25 cellular contexts compared by ENCODE assay signal in the genomic region with DNA sequence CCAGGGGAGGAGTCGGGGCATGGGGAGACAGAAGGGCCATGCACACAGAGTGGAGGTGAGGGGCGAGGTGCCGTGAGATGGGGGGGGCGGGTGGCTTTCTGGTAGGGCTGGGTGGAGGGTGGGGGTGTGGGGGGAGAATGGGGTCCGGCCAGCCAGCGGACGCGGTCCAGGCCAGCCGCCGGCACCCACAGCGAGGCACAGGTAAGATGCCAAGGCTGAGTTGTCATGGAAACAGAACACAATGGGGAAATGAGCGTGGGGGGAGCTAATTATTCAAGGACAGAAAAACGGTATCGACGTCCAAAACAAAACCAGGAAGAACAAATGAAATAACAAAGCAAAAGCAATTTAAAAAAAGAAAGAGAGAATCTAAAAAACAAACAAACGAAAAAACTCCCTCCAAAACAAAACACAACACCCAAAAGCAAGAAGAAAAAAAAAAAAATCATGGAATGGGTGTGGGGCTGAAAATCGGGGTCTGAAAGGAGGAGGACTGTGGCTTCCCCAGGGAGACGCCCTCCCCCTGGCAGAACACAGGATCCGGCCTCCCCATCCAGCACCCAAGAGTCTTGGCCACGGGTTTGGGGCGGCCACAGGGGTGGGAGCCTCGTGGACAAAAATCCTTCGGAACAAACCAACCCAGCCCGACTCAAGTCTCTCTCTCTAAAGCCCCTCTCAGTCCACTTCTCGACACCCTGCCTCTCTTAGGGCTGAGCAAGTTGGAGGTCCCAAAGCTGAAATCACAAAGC.
"Had no signal": no experiment of that assay in that cellular context is flagged by ENCODE, and none has a peak within 500 bp of the region (broad histone marks: within the 10 kb centered on the region; RNA-seq: fewer than 3 reads in every experiment).

No MANE protein-coding gene starts in this region.

- H3K27ac Mint-ChIP-seq: activated CD4-positive, alpha-beta memory T cell treated with anti-CD3 and anti-CD28 coated beads for 36 hours; dendritic cell treated with granulocyte-macrophage colony-stimulating factor and Interleukin-4, amounts not matched to agents 40 ng/mL and 50 ng/mL, for 4 days; endodermal cell; naive thymus-derived CD8-positive, alpha-beta T cell; T-helper 1 cell treated with Interleukin-12 subunit alpha and Interleukin-12 subunit beta and Interleukin-4 antibody, amounts not matched to agents 30 μg/mL and 1 μg/mL, for 36 hours had no signal

- H3K4me3 ChIP-seq: esophagus squamous epithelium, right lobe of liver, thoracic aorta had no signal

- H3K4me3 Mint-ChIP-seq: activated CD4-positive, alpha-beta memory T cell treated with anti-CD3 and anti-CD28 coated beads for 36 hours; central memory CD8-positive, alpha-beta T cell; dendritic cell treated with granulocyte-macrophage colony-stimulating factor and Interleukin-4, amounts not matched to agents 40 ng/mL and 50 ng/mL, for 4 days; endodermal cell; naive thymus-derived CD8-positive, alpha-beta T cell; T-helper 1 cell treated with Interleukin-12 subunit alpha and Interleukin-12 subunit beta and Interleukin-4 antibody, amounts not matched to agents 30 μg/mL and 1 μg/mL, for 36 hours had no signal

- H3K9me3 Mint-ChIP-seq: activated CD4-positive, alpha-beta memory T cell treated with anti-CD3 and anti-CD28 coated beads for 36 hours; central memory CD8-positive, alpha-beta T cell; dendritic cell treated with granulocyte-macrophage colony-stimulating factor and Interleukin-4, amounts not matched to agents 40 ng/mL and 50 ng/mL, for 4 days; endodermal cell; T-helper 1 cell treated with Interleukin-12 subunit alpha and Interleukin-12 subunit beta and Interleukin-4 antibody, amounts not matched to agents 30 μg/mL and 1 μg/mL, for 36 hours had no signal

- DNase-seq: activated CD4-positive, alpha-beta memory T cell treated with anti-CD3 and anti-CD28 coated beads for 36 hours; activated CD4-positive, alpha-beta T cell treated with anti-CD3 and anti-CD28 coated beads for 48 hours; activated CD8-positive, alpha-beta memory T cell treated with anti-CD3 and anti-CD28 coated beads, Interleukin-2, amount 50 U/mL, for 4 hours; activated gamma-delta T cell treated with Interleukin-2 at 50 U/mL for 16 hours; activated naive CD4-positive, alpha-beta T cell treated with anti-CD3 and anti-CD28 coated beads, Interleukin-2, amount 50 U/mL, for 16 hours; activated T-cell treated with anti-CD3 and anti-CD28 coated beads, Interleukin-2, amount 50 U/mL, for 1 hour; amniotic stem cell; endodermal cell; esophagus squamous epithelium; foreskin melanocyte; left colon; midbrain; naive thymus-derived CD8-positive, alpha-beta T cell; right lobe of liver; stimulated activated CD4-positive, alpha-beta T cell treated with anti-CD3 and anti-CD28 coated beads, Interleukin-2, amount 100 ng/mL, for 48 hours; stimulated activated naive CD4-positive, alpha-beta T cell treated with Interleukin-2 at 50 U/mL for 16 hours; T-helper 9 cell; trophoblast cell had no signal

- H3K36me3 Mint-ChIP-seq: activated CD4-positive, alpha-beta memory T cell treated with anti-CD3 and anti-CD28 coated beads for 36 hours had no signal

- H3K27ac ChIP-seq: epithelial cell of prostate, esophagus squamous epithelium, right lobe of liver, thoracic aorta, VCaP had no signal

- H3K4me1 ChIP-seq: right lobe of liver had no signal

- H3K27me3 ChIP-seq: esophagus squamous epithelium, right lobe of liver had no signal

- H3K9me3 ChIP-seq: esophagus squamous epithelium, right lobe of liver, thoracic aorta had no signal

- H3K4me1 Mint-ChIP-seq: central memory CD8-positive, alpha-beta T cell had no signal

- H3K36me3 ChIP-seq: right lobe of liver had no signal

- ATAC-seq: activated CD4-positive, CD25-positive, alpha-beta regulatory T cell treated with anti-CD3 and anti-CD28 coated beads, Interleukin-2, amount 50 U/mL, for 24 hours; left colon; naive thymus-derived CD8-positive, alpha-beta T cell; right lobe of liver had no signal

- H3K27me3 Mint-ChIP-seq: dendritic cell treated with granulocyte-macrophage colony-stimulating factor and Interleukin-4, amounts not matched to agents 40 ng/mL and 50 ng/mL, for 4 days had no signal
